ENCODE assay signal across 16 cellular contexts in the genomic region with DNA sequence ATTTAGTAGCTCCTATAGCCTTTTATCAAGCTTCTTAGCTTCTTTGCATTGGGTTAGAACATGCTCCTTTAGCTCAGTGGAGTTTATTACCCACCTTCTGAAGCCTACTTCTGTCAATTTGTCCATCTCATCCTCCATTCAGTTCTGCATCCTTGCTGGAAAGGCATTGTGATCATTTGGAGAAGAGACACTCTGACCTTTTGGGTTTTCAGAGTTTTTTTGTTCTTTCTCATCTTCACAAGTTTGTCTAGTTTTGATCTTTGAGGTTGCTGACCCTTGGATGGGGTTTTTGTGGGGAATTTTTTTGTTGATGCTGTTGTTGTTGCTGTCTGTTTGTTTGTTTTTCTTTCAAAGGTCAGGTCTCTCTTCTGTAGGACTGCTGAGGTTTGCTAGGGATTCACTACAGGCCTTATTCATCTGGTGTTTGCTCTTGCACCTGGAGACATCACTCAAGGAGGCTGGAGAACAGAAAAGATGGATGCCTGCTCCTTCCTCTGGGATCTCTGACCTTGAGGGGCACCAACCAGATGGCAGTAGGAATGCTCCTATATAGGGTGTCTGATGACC. TPM values are rescaled to one million over a fixed set of nuclear protein-coding genes. Genes with fewer than 3 reads are reported as not detected.
DNase-seq lines count a peak whose midpoint lies in the region; ATAC-seq lines count a peak whose summit lies in the region.
"Had no signal": no experiment of that assay in that cellular context is flagged by ENCODE, and none has a peak within 500 bp of the region (broad histone marks: within the 10 kb centered on the region; RNA-seq: fewer than 3 reads in every experiment).

No MANE protein-coding gene starts in this region.

- H3K4me3 Mint-ChIP-seq in CD4-positive, alpha-beta memory T cell = peak overlapping the region in 2 of 8 donors; percentile 32 to 41
- H3K4me3 Mint-ChIP-seq in naive B cell = peak overlapping the region in 6 of 8 donors; percentile 5 to 63 (median 29)
- H3K4me3 Mint-ChIP-seq: CD4-positive, alpha-beta T cell had no signal

- peaks cover 0 to 35% (median 32%) of the 10 kb centered on the region in 8 donors for H3K9me3 Mint-ChIP-seq in CD4-positive, alpha-beta memory T cell
- peaks cover 5 to 49% (median 34%) of the 10 kb centered on the region in 7 donors for H3K9me3 Mint-ChIP-seq in naive B cell

- ATAC-seq in GM21619 (IDR thresholded peaks at IDR 0.05; ENCODE audit: unreplicated experiment) (peak; percentile 39), naive B cell (ENCODE audit: low read depth in 2 of 2) (no peak)
- ATAC-seq: HepG2 had no signal

- no peaks in the 10 kb centered on the region for H3K27me3 Mint-ChIP-seq in CD4-positive, alpha-beta memory T cell
- H3K27me3 Mint-ChIP-seq in naive B cell = no peaks in the 10 kb centered on the region
- H3K27me3 Mint-ChIP-seq: CD4-positive, alpha-beta T cell had no signal

- no peak for DNase-seq in CD4-positive, alpha-beta memory T cell
- DNase-seq in SJCRH30 = peak; percentile 21 to 56
- DNase-seq in naive B cell = no peak
- no peak for DNase-seq in NCI-H2029 treated with DMSO at 0.1 percent for 48 hours (lab: John Stamatoyannopoulos, UW)
- no peak for DNase-seq in amygdala (lab: John Stamatoyannopoulos, UW)
- DNase-seq in NCI-H226 = no peak
- DNase-seq: ACHN; CD4-positive, alpha-beta T cell; DMS79; GOT3; Karpas-422; NCI-H1436; NCI-H2081; NCI-H524 treated with DMSO at 0.1 percent for 48 hours had no signal

- H3K4me1 Mint-ChIP-seq in CD4-positive, alpha-beta memory T cell = peaks cover 57 to 78% (median 62%) of the 10 kb centered on the region in 4 donors
- H3K4me1 Mint-ChIP-seq in naive B cell = peaks cover 73 to 87% (median 86%) of the 10 kb centered on the region in 3 donors

- no peak overlapping the region for H3K27ac ChIP-seq in CD4-positive, alpha-beta memory T cell (ENCODE audit: low read depth, low read length)
- no peak overlapping the region for H3K27ac ChIP-seq in SJCRH30

- POLR2A ChIA-PET in CD4-positive, alpha-beta memory T cell (lab: Charles Lee; ENCODE audit: partially characterized antibody) = no interaction called here

- H3K27me3 ChIP-seq in CD4-positive, alpha-beta memory T cell (ENCODE audit: insufficient read depth, low read length) = no peaks in the 10 kb centered on the region
- no peaks in the 10 kb centered on the region for H3K27me3 ChIP-seq in SJCRH30

- H3K4me1 ChIP-seq in CD4-positive, alpha-beta memory T cell (ENCODE audit: insufficient read depth, low read length) = peaks cover 33% of the 10 kb centered on the region
- peaks cover 3% of the 10 kb centered on the region; the same call in 1 of the 2 replicates for H3K4me1 ChIP-seq in SJCRH30

- no peaks in the 10 kb centered on the region for H3K36me3 ChIP-seq in CD4-positive, alpha-beta memory T cell (ENCODE audit: insufficient read depth, low read length)
- no peaks in the 10 kb centered on the region for H3K36me3 ChIP-seq in SJCRH30

- intact Hi-C loops in CD4-positive, alpha-beta memory T cell (cut with micrococcal nuclease) = no loop called here

- H3K4me3 ChIP-seq in CD4-positive, alpha-beta memory T cell (ENCODE audit: low read length in 2 of 2) = no peak overlapping the region
- H3K4me3 ChIP-seq in SJCRH30 = no peak overlapping the region

- peaks cover 0 to 13% of the 10 kb centered on the region in 2 donors for H3K9me3 ChIP-seq in CD4-positive, alpha-beta memory T cell (ENCODE audit: control insufficient read depth in 1 of 2, low read length in 2 of 2)
- H3K9me3 ChIP-seq in SJCRH30 (replicated peaks) = peaks cover 16% of the 10 kb centered on the region

- peaks cover 59 to 71% of the 10 kb centered on the region in 2 donors for H3K36me3 Mint-ChIP-seq in CD4-positive, alpha-beta memory T cell
- peaks cover 54 to 67% of the 10 kb centered on the region in 2 donors for H3K36me3 Mint-ChIP-seq in naive B cell

- CTCF ChIA-PET in CD4-positive, alpha-beta memory T cell (lab: Charles Lee; ENCODE audit: partially characterized antibody) = no interaction called here

- peak overlapping the region in 5 of 7 donors; percentile 9 to 82 (median 54) for H3K27ac Mint-ChIP-seq in CD4-positive, alpha-beta memory T cell
- peak overlapping the region in 5 of 6 donors; percentile 1 to 88 (median 74) for H3K27ac Mint-ChIP-seq in naive B cell
- H3K27ac Mint-ChIP-seq: CD4-positive, alpha-beta T cell had no signal

RNA-seq across cellular contexts. Expression of a gene that starts 13.9 kb away (rescaled TPM):
- 10 to 100 TPM; 90.2 to 91.2 TPM for total RNA-seq in CD4-positive, alpha-beta memory T cell
- 10 to 100 TPM; 76.3 to 86.5 TPM for polyA plus RNA-seq in CD4-positive, alpha-beta memory T cell
- 33.9 and 45.2 TPM in 2 replicates for total RNA-seq in SJCRH30 (2014; rRNA removed; shearing (Covaris generic))
- 100 to 1,000 TPM; 132 to 167 (median 136) TPM for polyA plus RNA-seq in naive B cell (ENCODE audit: low read depth in 6 of 6)

Comparison
In these comparisons a context has a peak if more than half of its experiments do, and no peak if none do; other contexts are left out.
1. DNase-seq: peak in SJCRH30 (2 of 2); none in CD4-positive, alpha-beta memory T cell (0 of 5), naive B cell (single experiment), NCI-H2029 treated with DMSO at 0.1 percent for 48 hours (single experiment), amygdala (0 of 56) and NCI-H226 (single experiment).